17 cellular contexts compared by ENCODE assay signal in genomic region chr9:130147215-130147614, GRCh38. TPM values are rescaled to one million over a fixed set of nuclear protein-coding genes. Genes with fewer than 3 reads are reported as not detected.
A peak's percentile ranks its signal among the peaks of the same experiment; 100 is the strongest.
DNase-seq lines count a peak whose midpoint lies in the region; ATAC-seq and TF ChIP-seq lines count a peak whose summit lies in the region.
"Had no signal": no experiment of that assay in that cellular context is flagged by ENCODE, and none has a peak within 500 bp of the region (broad histone marks: within the 10 kb centered on the region; RNA-seq: fewer than 3 reads in every experiment).

No MANE protein-coding gene starts in this region.

- peaks cover 2% of the 10 kb centered on the region for H3K9me3 ChIP-seq in trophoblast cell (ENCODE audit: insufficient read depth, low read depth, low read length)

- peak; percentile 44 for ATAC-seq in activated naive CD8-positive, alpha-beta T cell treated with anti-CD3 and anti-CD28 coated beads, Interleukin-2, amount 50 U/mL, for 24 hours
- ATAC-seq in stimulated activated naive CD8-positive, alpha-beta T cell treated with anti-CD3 and anti-CD28 coated beads, Interleukin-15, amount 100 ng/mL, for 72 hours, result peak; percentile 59
- ATAC-seq in GM18909 (IDR thresholded peaks at IDR 0.05; ENCODE audit: poor library complexity, unreplicated experiment), result no peak

- no peak overlapping the region for H3K18ac ChIP-seq in trophoblast cell (ENCODE audit: low read length)

- no peak overlapping the region for H3K14ac ChIP-seq in trophoblast cell (ENCODE audit: low read length)

- TF ChIP-seq CTCF in brain (conservative IDR thresholded peaks at IDR 0.05), result no peak

- H3K4me3 Mint-ChIP-seq in activated naive CD8-positive, alpha-beta T cell treated with anti-CD3 and anti-CD28 coated beads, Interleukin-2, amount 50 U/mL, for 24 hours, result no peak overlapping the region
- no peak overlapping the region for H3K4me3 Mint-ChIP-seq in activated naive CD8-positive, alpha-beta T cell treated with anti-CD3 and anti-CD28 coated beads for 36 hours
- peak overlapping the region in 1 of 5 experiments; percentile 11 for H3K4me3 Mint-ChIP-seq in brain
- H3K4me3 Mint-ChIP-seq in stimulated activated naive CD8-positive, alpha-beta T cell treated with anti-CD3 and anti-CD28 coated beads, Interleukin-15, amount 100 ng/mL, for 72 hours, result no peak overlapping the region
- no peak overlapping the region for H3K4me3 Mint-ChIP-seq in activated T-helper 1 cell treated with anti-CD3 and anti-CD28 coated beads, Interleukin-12 subunit alpha, Interleukin-12 subunit beta, Interleukin-2, Interleukin-4 antibody, amounts not matched to agents 30 ng/mL and 10 ng/mL and 1 ng/mL, durations not matched to agents 14 hours and 24 hours and 36 hours
- H3K4me3 Mint-ChIP-seq: CD4-positive, alpha-beta memory T cell had no signal

- H3K36me3 ChIP-seq in trophoblast cell (ENCODE audit: control insufficient read depth in 1 of 2, insufficient read depth in 2 of 2, low read length in 2 of 2), result no peaks in the 10 kb centered on the region

- peaks cover 34% of the 10 kb centered on the region for H3K4me1 Mint-ChIP-seq in activated naive CD8-positive, alpha-beta T cell treated with anti-CD3 and anti-CD28 coated beads, Interleukin-2, amount 50 U/mL, for 24 hours
- peaks cover 19% of the 10 kb centered on the region for H3K4me1 Mint-ChIP-seq in activated naive CD8-positive, alpha-beta T cell treated with anti-CD3 and anti-CD28 coated beads for 36 hours
- H3K4me1 Mint-ChIP-seq in brain, result peaks cover 40% of the 10 kb centered on the region
- H3K4me1 Mint-ChIP-seq in stimulated activated naive CD8-positive, alpha-beta T cell treated with anti-CD3 and anti-CD28 coated beads, Interleukin-15, amount 100 ng/mL, for 72 hours, result peaks cover 21% of the 10 kb centered on the region
- peaks cover 6% of the 10 kb centered on the region for H3K4me1 Mint-ChIP-seq in activated T-helper 1 cell treated with anti-CD3 and anti-CD28 coated beads, Interleukin-12 subunit alpha, Interleukin-12 subunit beta, Interleukin-2, Interleukin-4 antibody, amounts not matched to agents 30 ng/mL and 10 ng/mL and 1 ng/mL, durations not matched to agents 14 hours and 24 hours and 36 hours (ENCODE audit: low read depth)

- no peak overlapping the region for H2BK120ac ChIP-seq in trophoblast cell (ENCODE audit: insufficient read depth, low read length, poor library complexity)

- no CpG with 5 or more reads among the region's 5 CpGs for WGBS in trophoblast cell (ENCODE audit: extremely low coverage, insufficient coverage, insufficient read length)

- H4K12ac ChIP-seq in trophoblast cell (ENCODE audit: low read depth, low read length), result no peak overlapping the region

- no peak overlapping the region for H4K91ac ChIP-seq in trophoblast cell (ENCODE audit: low read depth, low read length)

- peaks cover 18% of the 10 kb centered on the region for H3K79me1 ChIP-seq in trophoblast cell (ENCODE audit: low read length)

- intact Hi-C loops in activated T-helper 1 cell treated with anti-CD3 and anti-CD28 coated beads, Interleukin-12 subunit alpha, Interleukin-12 subunit beta, Interleukin-2, Interleukin-4 antibody, amounts not matched to agents 30 ng/mL and 10 ng/mL and 1 ng/mL, durations not matched to agents 14 hours and 24 hours and 36 hours (cut with micrococcal nuclease), result no loop called here

- H3K36me3 Mint-ChIP-seq in activated naive CD8-positive, alpha-beta T cell treated with anti-CD3 and anti-CD28 coated beads, Interleukin-2, amount 50 U/mL, for 24 hours (ENCODE audit: low read depth), result no peaks in the 10 kb centered on the region
- H3K36me3 Mint-ChIP-seq in activated naive CD8-positive, alpha-beta T cell treated with anti-CD3 and anti-CD28 coated beads for 36 hours, result no peaks in the 10 kb centered on the region
- no peaks in the 10 kb centered on the region for H3K36me3 Mint-ChIP-seq in brain
- H3K36me3 Mint-ChIP-seq in activated T-helper 1 cell treated with anti-CD3 and anti-CD28 coated beads, Interleukin-12 subunit alpha, Interleukin-12 subunit beta, Interleukin-2, Interleukin-4 antibody, amounts not matched to agents 30 ng/mL and 10 ng/mL and 1 ng/mL, durations not matched to agents 14 hours and 24 hours and 36 hours (ENCODE audit: low read depth), result no peaks in the 10 kb centered on the region
- H3K36me3 Mint-ChIP-seq: CD4-positive, alpha-beta memory T cell had no signal

- no peak overlapping the region for H3K23ac ChIP-seq in trophoblast cell (ENCODE audit: low read length)

- H2BK12ac ChIP-seq in trophoblast cell (ENCODE audit: low read length), result no peak overlapping the region

- H3K27me3 Mint-ChIP-seq in activated naive CD8-positive, alpha-beta T cell treated with anti-CD3 and anti-CD28 coated beads, Interleukin-2, amount 50 U/mL, for 24 hours, result peaks cover 24% of the 10 kb centered on the region
- peaks cover 39% of the 10 kb centered on the region for H3K27me3 Mint-ChIP-seq in activated naive CD8-positive, alpha-beta T cell treated with anti-CD3 and anti-CD28 coated beads for 36 hours
- peaks cover 18% of the 10 kb centered on the region for H3K27me3 Mint-ChIP-seq in brain
- H3K27me3 Mint-ChIP-seq in stimulated activated naive CD8-positive, alpha-beta T cell treated with anti-CD3 and anti-CD28 coated beads, Interleukin-15, amount 100 ng/mL, for 72 hours, result peaks cover 37% of the 10 kb centered on the region
- peaks cover 33% of the 10 kb centered on the region for H3K27me3 Mint-ChIP-seq in activated T-helper 1 cell treated with anti-CD3 and anti-CD28 coated beads, Interleukin-12 subunit alpha, Interleukin-12 subunit beta, Interleukin-2, Interleukin-4 antibody, amounts not matched to agents 30 ng/mL and 10 ng/mL and 1 ng/mL, durations not matched to agents 14 hours and 24 hours and 36 hours (ENCODE audit: insufficient read depth)

- H3K27me3 ChIP-seq in trophoblast cell (ENCODE audit: insufficient read depth, low read length), result no peaks in the 10 kb centered on the region

- no peak overlapping the region for H2AFZ ChIP-seq in trophoblast cell (ENCODE audit: insufficient read depth, low read length, poor library complexity)

- no peak overlapping the region for H3K4me2 ChIP-seq in trophoblast cell (ENCODE audit: low read length)

- no peak overlapping the region for H2BK5ac ChIP-seq in trophoblast cell (ENCODE audit: low read depth, low read length, poor library complexity)

- peak overlapping the region; percentile 57 for H2AK5ac ChIP-seq in trophoblast cell (ENCODE audit: low read length)

- DNase-seq in activated naive CD8-positive, alpha-beta T cell treated with anti-CD3 and anti-CD28 coated beads, Interleukin-2, amount 50 U/mL, for 24 hours, result no peak
- DNase-seq in activated naive CD8-positive, alpha-beta T cell treated with anti-CD3 and anti-CD28 coated beads for 36 hours, result no peak
- DNase-seq in trophoblast cell, result no peak
- DNase-seq in stimulated activated naive CD8-positive, alpha-beta T cell treated with anti-CD3 and anti-CD28 coated beads, Interleukin-15, amount 100 ng/mL, for 72 hours, result no peak
- DNase-seq in activated T-helper 1 cell treated with anti-CD3 and anti-CD28 coated beads, Interleukin-12 subunit alpha, Interleukin-12 subunit beta, Interleukin-2, Interleukin-4 antibody, amounts not matched to agents 30 ng/mL and 10 ng/mL and 1 ng/mL, durations not matched to agents 14 hours and 24 hours and 36 hours (ENCODE audit: low spot score), result no peak
- DNase-seq: C1 segment of cervical spinal cord; Calu3; CD4-positive, alpha-beta memory T cell; COR-L47; DMS53; DMS79 treated with DMSO at 0.1 percent for 48 hours; GF-D8; GOT3; H7; HCEC 1CT had no signal

- H4K8ac ChIP-seq in trophoblast cell (ENCODE audit: low read depth, low read length), result no peak overlapping the region

- H3K4me1 ChIP-seq in trophoblast cell (ENCODE audit: control insufficient read depth in 1 of 2, insufficient read depth in 2 of 2, low read length in 2 of 2), result peaks cover 17 to 29% of the 10 kb centered on the region in 2 experiments

- H3K9ac ChIP-seq in trophoblast cell (ENCODE audit: low read length), result no peak overlapping the region

- no peak overlapping the region for H3K4me3 ChIP-seq in trophoblast cell (ENCODE audit: low read depth, low read length)

- peaks cover 2% of the 10 kb centered on the region for H3K79me2 ChIP-seq in trophoblast cell (ENCODE audit: control insufficient read depth, insufficient read depth, low read length, poor library complexity)

- H3K9me3 Mint-ChIP-seq in activated naive CD8-positive, alpha-beta T cell treated with anti-CD3 and anti-CD28 coated beads, Interleukin-2, amount 50 U/mL, for 24 hours, result no peaks in the 10 kb centered on the region
- no peaks in the 10 kb centered on the region for H3K9me3 Mint-ChIP-seq in activated naive CD8-positive, alpha-beta T cell treated with anti-CD3 and anti-CD28 coated beads for 36 hours
- peaks cover 0 to 3% (median 0%) of the 10 kb centered on the region in 5 experiments for H3K9me3 Mint-ChIP-seq in brain
- no peaks in the 10 kb centered on the region for H3K9me3 Mint-ChIP-seq in stimulated activated naive CD8-positive, alpha-beta T cell treated with anti-CD3 and anti-CD28 coated beads, Interleukin-15, amount 100 ng/mL, for 72 hours
- H3K9me3 Mint-ChIP-seq in activated T-helper 1 cell treated with anti-CD3 and anti-CD28 coated beads, Interleukin-12 subunit alpha, Interleukin-12 subunit beta, Interleukin-2, Interleukin-4 antibody, amounts not matched to agents 30 ng/mL and 10 ng/mL and 1 ng/mL, durations not matched to agents 14 hours and 24 hours and 36 hours, result no peaks in the 10 kb centered on the region
- H3K9me3 Mint-ChIP-seq: CD4-positive, alpha-beta memory T cell had no signal

- no peak overlapping the region for H3K27ac Mint-ChIP-seq in activated naive CD8-positive, alpha-beta T cell treated with anti-CD3 and anti-CD28 coated beads, Interleukin-2, amount 50 U/mL, for 24 hours
- no peak overlapping the region for H3K27ac Mint-ChIP-seq in activated naive CD8-positive, alpha-beta T cell treated with anti-CD3 and anti-CD28 coated beads for 36 hours
- peak overlapping the region in 3 of 5 experiments; percentile 36 to 81 (median 45) for H3K27ac Mint-ChIP-seq in brain
- no peak overlapping the region for H3K27ac Mint-ChIP-seq in stimulated activated naive CD8-positive, alpha-beta T cell treated with anti-CD3 and anti-CD28 coated beads, Interleukin-15, amount 100 ng/mL, for 72 hours
- no peak overlapping the region for H3K27ac Mint-ChIP-seq in activated T-helper 1 cell treated with anti-CD3 and anti-CD28 coated beads, Interleukin-12 subunit alpha, Interleukin-12 subunit beta, Interleukin-2, Interleukin-4 antibody, amounts not matched to agents 30 ng/mL and 10 ng/mL and 1 ng/mL, durations not matched to agents 14 hours and 24 hours and 36 hours
- H3K27ac Mint-ChIP-seq: CD4-positive, alpha-beta memory T cell had no signal

- no peak overlapping the region for H3K27ac ChIP-seq in trophoblast cell (ENCODE audit: low read depth, low read length)

- H3K4ac ChIP-seq in trophoblast cell (ENCODE audit: low read depth, low read length), result no peak overlapping the region

RNA-seq across cellular contexts. Expression of gene NCS1, which starts 25.0 kb away (rescaled TPM):
- total RNA-seq in activated naive CD8-positive, alpha-beta T cell treated with anti-CD3 and anti-CD28 coated beads for 36 hours, result 10 to 100 TPM; 10.5 to 11.9 TPM
- polyA plus RNA-seq in brain (ENCODE audit: insufficient read depth, low read depth, low replicate concordance), result 120 TPM
- polyA plus RNA-seq in trophoblast cell (2013), result 24.9 and 25.0 TPM in 2 replicates
- total RNA-seq in activated T-helper 1 cell treated with anti-CD3 and anti-CD28 coated beads, Interleukin-12 subunit alpha, Interleukin-12 subunit beta, Interleukin-2, Interleukin-4 antibody, amounts not matched to agents 30 ng/mL and 10 ng/mL and 1 ng/mL, durations not matched to agents 14 hours and 24 hours and 36 hours, result 3.9 and 4.2 TPM in 2 replicates
- polyA plus RNA-seq: CD4-positive, alpha-beta memory T cell had no signal

Comparison
In these comparisons a context has a peak if more than half of its experiments do, and no peak if none do; other contexts are left out.
1. H3K27ac Mint-ChIP-seq: peak in brain (3 of 5); none in activated naive CD8-positive, alpha-beta T cell treated with anti-CD3 and anti-CD28 coated beads, Interleukin-2, amount 50 U/mL, for 24 hours (single experiment), activated naive CD8-positive, alpha-beta T cell treated with anti-CD3 and anti-CD28 coated beads for 36 hours (single experiment), stimulated activated naive CD8-positive, alpha-beta T cell treated with anti-CD3 and anti-CD28 coated beads, Interleukin-15, amount 100 ng/mL, for 72 hours (0 of 2) and activated T-helper 1 cell treated with anti-CD3 and anti-CD28 coated beads, Interleukin-12 subunit alpha, Interleukin-12 subunit beta, Interleukin-2, Interleukin-4 antibody, amounts not matched to agents 30 ng/mL and 10 ng/mL and 1 ng/mL, durations not matched to agents 14 hours and 24 hours and 36 hours (single experiment).